8 cellular contexts compared by ENCODE assay signal in genomic region chr1:154404984-154405761, GRCh38. TPM values are rescaled to one million over a fixed set of nuclear protein-coding genes. Genes with fewer than 3 reads are reported as not detected.
DNase-seq lines count a peak whose midpoint lies in the region; ATAC-seq lines count a peak whose summit lies in the region.

Gene IL6R (plus strand): TSS chr1:154405343. CDS start chr1:154405630, 287 bp downstream.

- no peak within 1 kb of the TSS for H3K18ac ChIP-seq in mesendoderm (ENCODE audit: low read length)

- no peak within 1 kb of the TSS for H4K5ac ChIP-seq in mesendoderm (ENCODE audit: low read length)

- no CpG with 5 or more reads among the region's 67 CpGs for WGBS in mesendoderm (ENCODE audit: extremely low coverage, insufficient coverage, low lambda C conversion rate)

- H2BK5ac ChIP-seq in mesendoderm (ENCODE audit: low read length) = no peak within 1 kb of the TSS

- H3K4ac ChIP-seq in mesendoderm (ENCODE audit: low read depth, low read length) = no peak within 1 kb of the TSS

- H2BK120ac ChIP-seq in mesendoderm (ENCODE audit: low read depth, low read length) = no peak within 1 kb of the TSS

- peak within 1 kb of the TSS; percentile 89 for H3K56ac ChIP-seq in mesendoderm (ENCODE audit: low read length)

- no peak within 1 kb of the TSS for H2AK5ac ChIP-seq in mesendoderm (ENCODE audit: low read length)

- no peak within 1 kb of the TSS for H4K8ac ChIP-seq in mesendoderm (ENCODE audit: low read depth, low read length)

- H3K9ac ChIP-seq in mesendoderm (ENCODE audit: low read length) = peak within 1 kb of the TSS; percentile 80

- H3K27ac ChIP-seq in mesendoderm (ENCODE audit: low read depth, low read length) = no peak within 1 kb of the TSS

- H3K4me3 ChIP-seq in mesendoderm (ENCODE audit: low read length) = peak within 1 kb of the TSS; percentile 15

- H3K23ac ChIP-seq in mesendoderm (ENCODE audit: low read length) = peak within 1 kb of the TSS; percentile 80

- H2BK15ac ChIP-seq in mesendoderm (replicated peaks; ENCODE audit: low read depth) = no peak within 1 kb of the TSS

- peak within 1 kb of the TSS; percentile 95 for H3K4me2 ChIP-seq in mesendoderm (ENCODE audit: low read length)

- no peaks in the 10 kb centered on the region for H3K27me3 ChIP-seq in mesendoderm (ENCODE audit: insufficient read depth, low read length, poor library complexity)

- H3K79me1 ChIP-seq in mesendoderm (ENCODE audit: low read length) = no peaks in the 10 kb centered on the region

- peak; percentile 32 for ATAC-seq in HG02623 (IDR thresholded peaks at IDR 0.05; ENCODE audit: unreplicated experiment)
- ATAC-seq in HG03439 (IDR thresholded peaks at IDR 0.05; ENCODE audit: unreplicated experiment) = no peak

- no peaks in the 10 kb centered on the region for H3K4me1 ChIP-seq in mesendoderm (ENCODE audit: control insufficient read depth, low read depth, low read length)

- no peaks in the 10 kb centered on the region for H3K79me2 ChIP-seq in mesendoderm (ENCODE audit: control insufficient read depth, insufficient read depth, low read length)

- H3K36me3 ChIP-seq in mesendoderm (ENCODE audit: control insufficient read depth, insufficient read depth, low read length) = no peaks in the 10 kb centered on the region

- DNase-seq in GM04503 (ENCODE audit: low read depth) (peak; percentile 75), NCI-H748 treated with DMSO at 0.1 percent for 48 hours (lab: John Stamatoyannopoulos, UW) (peak; percentile 47), epidermal melanocyte (ENCODE audit: insufficient read length, low spot score) (peak; percentile 32), mesendoderm (peak; percentile 93)
- DNase-seq in activated CD8-positive, alpha-beta memory T cell treated with anti-CD3 and anti-CD28 coated beads, Interleukin-2, amount 50 U/mL, for 48 hours = peak; percentile 83
- DNase-seq in stimulated activated CD8-positive, alpha-beta memory T cell treated with anti-CD3 and anti-CD28 coated beads, Interleukin-12 subunit alpha, Interleukin-12 subunit beta, amount 100 ng/mL, for 4 hours (ENCODE audit: low read depth) = peak; percentile 60

RNA-seq across cellular contexts. Expression of gene IL6R, which starts in this region (rescaled TPM):
- polyA plus RNA-seq in mesendoderm (2013, experiment 1 of 2) = 2.4 TPM
- 3.6 TPM for polyA plus RNA-seq in mesendoderm (2013, experiment 2 of 2)

Comparison
In these comparisons a context has a peak if more than half of its experiments do, and no peak if none do; other contexts are left out.
1. DNase-seq: peak in every context shown above with its lines; median percentile 93 in mesendoderm; 83 in activated CD8-positive, alpha-beta memory T cell treated with anti-CD3 and anti-CD28 coated beads, Interleukin-2, amount 50 U/mL, for 48 hours; 75 in GM04503; 60 in stimulated activated CD8-positive, alpha-beta memory T cell treated with anti-CD3 and anti-CD28 coated beads, Interleukin-12 subunit alpha, Interleukin-12 subunit beta, amount 100 ng/mL, for 4 hours; 47 in NCI-H748 treated with DMSO at 0.1 percent for 48 hours; 32 in epidermal melanocyte.